Comparison of ENCODE assay signal across 8 cellular contexts in genomic region chr7:2037805-2038635, GRCh38.
DNase-seq lines count a peak whose midpoint lies in the region; ATAC-seq, FAIRE-seq and TF ChIP-seq lines count a peak whose summit lies in the region.

No MANE protein-coding gene starts in this region.

- peaks cover 0 to 2% (median 0%) of the 10 kb centered on the region in 3 donors for H3K36me3 ChIP-seq in skeletal muscle tissue (ENCODE audit: control insufficient read depth in 3 of 3, insufficient read depth in 3 of 3, low read length in 3 of 3)

- no peak for TF ChIP-seq POLR2A in GM12892 (IDR thresholded peaks at IDR 0.05; ENCODE audit: low read depth, low read length)

- no peaks in the 10 kb centered on the region for H3K9me3 Mint-ChIP-seq in T-helper 2 cell treated with Interferon-gamma antibody and Interleukin-4, amounts not matched to agents 5 μg/mL and 100 μg/mL, for 36 hours

- TF ChIP-seq CTCF in foreskin fibroblast (IDR thresholded peaks at IDR 0.05; ENCODE audit: low read depth, low read length), result no peak

- peaks cover 0 to 3% (median 0%) of the 10 kb centered on the region in 3 donors for H3K9me3 ChIP-seq in skeletal muscle tissue (ENCODE audit: control insufficient read depth in 3 of 3, low read length in 3 of 3)

- FAIRE-seq in GM12892 (lab: Jason Lieb, UNC), result peak; percentile 82

- peaks cover 11% of the 10 kb centered on the region for H3K36me3 Mint-ChIP-seq in T-helper 2 cell treated with Interferon-gamma antibody and Interleukin-4, amounts not matched to agents 5 μg/mL and 100 μg/mL, for 36 hours (ENCODE audit: low read depth)

- H3K27ac ChIP-seq in skeletal muscle tissue (ENCODE audit: low read depth, low read length), result peak overlapping the region; percentile 5

- peak overlapping the region; percentile 78 for H3K27ac Mint-ChIP-seq in T-helper 2 cell treated with Interferon-gamma antibody and Interleukin-4, amounts not matched to agents 5 μg/mL and 100 μg/mL, for 36 hours

- H3K4me1 Mint-ChIP-seq in T-helper 2 cell treated with Interferon-gamma antibody and Interleukin-4, amounts not matched to agents 5 μg/mL and 100 μg/mL, for 36 hours (ENCODE audit: low read depth), result peaks cover 41% of the 10 kb centered on the region

- peak overlapping the region; percentile 88 for H3K4me3 Mint-ChIP-seq in T-helper 2 cell treated with Interferon-gamma antibody and Interleukin-4, amounts not matched to agents 5 μg/mL and 100 μg/mL, for 36 hours

- H3K27me3 ChIP-seq in skeletal muscle tissue (ENCODE audit: control insufficient read depth in 3 of 3, insufficient read depth in 3 of 3, low read length in 3 of 3), result no peaks in the 10 kb centered on the region

- H3K4me1 ChIP-seq in skeletal muscle tissue (ENCODE audit: control insufficient read depth in 3 of 3, insufficient read depth in 3 of 3, low read length in 3 of 3), result peaks cover 0 to 16% (median 0%) of the 10 kb centered on the region in 3 donors

- ATAC-seq in GM19397 (IDR thresholded peaks at IDR 0.05; ENCODE audit: unreplicated experiment), result no peak
- ATAC-seq in HG03565 (IDR thresholded peaks at IDR 0.05; ENCODE audit: unreplicated experiment), result no peak

- DNase-seq in GM12892 (ENCODE audit: insufficient read length) (no peak), foreskin fibroblast (peak; percentile 33 to 70), Ammon's horn (ENCODE audit: low spot score) (no peak)
- DNase-seq in T-helper 2 cell treated with Interferon-gamma antibody and Interleukin-4, amounts not matched to agents 5 μg/mL and 100 μg/mL, for 36 hours (ENCODE audit: low spot score), result peak; percentile 17
- no peak for DNase-seq in NK-92 treated with Interleukin-12 subunit alpha and Interleukin-12 subunit beta, amount 100 ng/mL, for 24 hours (lab: John Stamatoyannopoulos, UW)

- H3K4me3 ChIP-seq in foreskin fibroblast (ENCODE audit: low read depth in 1 of 2, low read length in 2 of 2), result peak overlapping the region; percentile 42 to 52
- peak overlapping the region; percentile 11 to 58 (median 38) for H3K4me3 ChIP-seq in skeletal muscle tissue (ENCODE audit: low read length in 3 of 3)

- H3K9ac ChIP-seq in skeletal muscle tissue (ENCODE audit: low read depth in 1 of 3, low read length in 3 of 3), result peak overlapping the region in 1 of 3 donors; percentile 26

- H3K27me3 Mint-ChIP-seq in T-helper 2 cell treated with Interferon-gamma antibody and Interleukin-4, amounts not matched to agents 5 μg/mL and 100 μg/mL, for 36 hours (ENCODE audit: low read depth), result no peaks in the 10 kb centered on the region

Comparison
In these comparisons a context has a peak if more than half of its experiments do, and no peak if none do; other contexts are left out.
1. DNase-seq: peak in T-helper 2 cell treated with Interferon-gamma antibody and Interleukin-4, amounts not matched to agents 5 μg/mL and 100 μg/mL, for 36 hours (single experiment) and foreskin fibroblast (2 of 2); none in GM12892 (single experiment), NK-92 treated with Interleukin-12 subunit alpha and Interleukin-12 subunit beta, amount 100 ng/mL, for 24 hours (single experiment) and Ammon's horn (single experiment).